Comparison of ENCODE assay signal across 2 cellular contexts in the genomic region with DNA sequence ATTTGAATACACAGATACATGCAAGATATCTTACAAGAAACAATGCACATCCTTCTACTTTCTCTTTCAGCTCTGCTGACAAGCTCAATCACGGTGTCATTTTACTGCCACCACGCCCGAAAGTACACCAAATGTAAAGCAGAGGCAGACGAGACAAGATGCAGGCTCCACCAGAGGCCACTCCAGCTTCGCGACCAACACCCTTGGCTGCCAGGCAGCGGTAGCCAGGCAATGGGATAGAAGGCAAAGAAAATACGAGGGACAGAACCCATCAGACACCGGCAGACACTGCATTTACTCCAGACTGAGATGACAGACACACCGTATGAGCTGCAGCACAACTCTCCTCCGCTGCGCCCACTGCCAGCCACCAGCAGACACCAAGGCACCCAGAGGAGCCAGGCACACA.
TF ChIP-seq lines count a peak whose summit lies in the region.

No MANE protein-coding gene starts in this region.

TF ChIP-seq in HepG2, 621 proteins besides CTCF, POLR2A, EP300 and RAD21:
- TF ChIP-seq, protein P1, sequence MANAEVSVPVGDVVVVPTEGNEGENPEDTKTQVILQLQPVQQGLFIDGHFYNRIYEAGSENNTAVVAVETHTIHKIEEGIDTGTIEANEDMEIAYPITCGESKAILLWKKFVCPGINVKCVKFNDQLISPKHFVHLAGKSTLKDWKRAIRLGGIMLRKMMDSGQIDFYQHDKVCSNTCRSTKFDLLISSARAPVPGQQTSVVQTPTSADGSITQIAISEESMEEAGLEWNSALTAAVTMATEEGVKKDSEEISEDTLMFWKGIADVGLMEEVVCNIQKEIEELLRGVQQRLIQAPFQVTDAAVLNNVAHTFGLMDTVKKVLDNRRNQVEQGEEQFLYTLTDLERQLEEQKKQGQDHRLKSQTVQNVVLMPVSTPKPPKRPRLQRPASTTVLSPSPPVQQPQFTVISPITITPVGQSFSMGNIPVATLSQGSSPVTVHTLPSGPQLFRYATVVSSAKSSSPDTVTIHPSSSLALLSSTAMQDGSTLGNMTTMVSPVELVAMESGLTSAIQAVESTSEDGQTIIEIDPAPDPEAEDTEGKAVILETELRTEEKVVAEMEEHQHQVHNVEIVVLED (CRISPR knock-in tag; IDR thresholded peaks at IDR 0.05; ENCODE audit: borderline replicate concordance), result no peak
- TF ChIP-seq AGO2 (optimal IDR thresholded peaks at IDR 0.05; ENCODE audit: low read depth, low read length), result peak; percentile 44

TF ChIP-seq in K562, 482 proteins besides CTCF, POLR2A, EP300 and RAD21:
- no peak for TF ChIP-seq NFXL1 (CRISPR knock-in tag; IDR thresholded peaks at IDR 0.05)
- TF ChIP-seq, protein P2, sequence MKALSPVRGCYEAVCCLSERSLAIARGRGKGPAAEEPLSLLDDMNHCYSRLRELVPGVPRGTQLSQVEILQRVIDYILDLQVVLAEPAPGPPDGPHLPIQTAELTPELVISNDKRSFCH (CRISPR knock-in tag; IDR thresholded peaks at IDR 0.05), result no peak
- TF ChIP-seq, protein P2 (tag; IDR thresholded peaks at IDR 0.05), result no peak
- TF ChIP-seq ZNF436 (CRISPR knock-in tag; IDR thresholded peaks at IDR 0.05), result no peak
- TF ChIP-seq, protein P3, sequence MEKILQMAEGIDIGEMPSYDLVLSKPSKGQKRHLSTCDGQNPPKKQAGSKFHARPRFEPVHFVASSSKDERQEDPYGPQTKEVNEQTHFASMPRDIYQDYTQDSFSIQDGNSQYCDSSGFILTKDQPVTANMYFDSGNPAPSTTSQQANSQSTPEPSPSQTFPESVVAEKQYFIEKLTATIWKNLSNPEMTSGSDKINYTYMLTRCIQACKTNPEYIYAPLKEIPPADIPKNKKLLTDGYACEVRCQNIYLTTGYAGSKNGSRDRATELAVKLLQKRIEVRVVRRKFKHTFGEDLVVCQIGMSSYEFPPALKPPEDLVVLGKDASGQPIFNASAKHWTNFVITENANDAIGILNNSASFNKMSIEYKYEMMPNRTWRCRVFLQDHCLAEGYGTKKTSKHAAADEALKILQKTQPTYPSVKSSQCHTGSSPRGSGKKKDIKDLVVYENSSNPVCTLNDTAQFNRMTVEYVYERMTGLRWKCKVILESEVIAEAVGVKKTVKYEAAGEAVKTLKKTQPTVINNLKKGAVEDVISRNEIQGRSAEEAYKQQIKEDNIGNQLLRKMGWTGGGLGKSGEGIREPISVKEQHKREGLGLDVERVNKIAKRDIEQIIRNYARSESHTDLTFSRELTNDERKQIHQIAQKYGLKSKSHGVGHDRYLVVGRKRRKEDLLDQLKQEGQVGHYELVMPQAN (IDR thresholded peaks at IDR 0.05; ENCODE audit: borderline replicate concordance), result no peak
- no peak for TF ChIP-seq ZNF354B (CRISPR knock-in tag; IDR thresholded peaks at IDR 0.05)
- TF ChIP-seq RB1 (IDR thresholded peaks at IDR 0.05; ENCODE audit: low read depth), result no peak
- TF ChIP-seq CC2D1A (IDR thresholded peaks at IDR 0.05), result no peak
- TF ChIP-seq GTF2E2 (tag; IDR thresholded peaks at IDR 0.05), result no peak
- no peak for TF ChIP-seq TARDBP (IDR thresholded peaks at IDR 0.05)
- TF ChIP-seq POLR2AphosphoS5 (IDR thresholded peaks at IDR 0.05; ENCODE audit: control insufficient read depth, insufficient read depth, low read depth, low read length), result peak; percentile 16; the same call in 1 of the 2 replicates
- peak; percentile 43 for TF ChIP-seq POLR2G (IDR thresholded peaks at IDR 0.05; ENCODE audit: low read depth, low read length)
